In genomic region chr5:149564542-149565140, GRCh38 we compare ENCODE assay signal across 8 cellular contexts. TPM values are rescaled to one million over a fixed set of nuclear protein-coding genes. Genes with fewer than 3 reads are reported as not detected.
DNase-seq lines count a peak whose midpoint lies in the region; ATAC-seq and TF ChIP-seq lines count a peak whose summit lies in the region.
"Not testable (repeated sequence)": the region's sequence is repeated elsewhere in the genome, so short reads cannot be mapped to it uniquely, and the experiment has no call there.

No MANE protein-coding gene starts in this region.

- H3K27ac ChIP-seq in HL-60 (replicated peaks); tibial artery: not testable (repeated sequence)
- H3K27ac ChIP-seq in mesodermal cell (ENCODE audit: low read depth, low read length, severe bottlenecking): peak overlapping the region; percentile 96

- H3K9me3 ChIP-seq in mesodermal cell (ENCODE audit: control insufficient read depth, low read length); tibial artery: not testable (repeated sequence)

- intact Hi-C loops in activated CD4-positive, alpha-beta T cell treated with anti-CD3 and anti-CD28 coated beads for 36 hours (cut with DNase I, micrococcal nuclease): loop anchor here (1.0 to 10.0 kb wide), 7 partner anchors 115 to 420 kb away; partner anchors contain the start of gene ABLIM3 (in 1 of the 2)
- intact Hi-C loops in tibial artery (cut with DNase I; ENCODE audit: low total_unique reads): loop anchor here (5.0 kb wide), 3 partner anchors 122 to 247 kb away; no protein-coding TSS in a partner anchor

- POLR2A ChIA-PET in activated CD4-positive, alpha-beta T cell treated with anti-CD3 and anti-CD28 coated beads for 36 hours (lab: Charles Lee): interaction anchor here (0.6 kb wide), 2 partner anchors 15 to 121 kb away, joined by 3 to 5 read pairs; no protein-coding TSS in a partner anchor

- peak; percentile 92 for ATAC-seq in GM21723 (IDR thresholded peaks at IDR 0.05; ENCODE audit: unreplicated experiment)
- peak; percentile 85 for ATAC-seq in activated CD4-positive, alpha-beta T cell treated with anti-CD3 and anti-CD28 coated beads for 36 hours

- WGBS in mesodermal cell (ENCODE audit: insufficient coverage in 2 of 2), 2 experiments: 54 to 60% methylated on average over 13 to 15 of the region's 15 CpGs

- peaks cover 30% of the 10 kb centered on the region for H3K4me1 Mint-ChIP-seq in activated CD4-positive, alpha-beta T cell treated with anti-CD3 and anti-CD28 coated beads for 36 hours

- not testable (repeated sequence) for H3K27me3 Mint-ChIP-seq in activated CD4-positive, alpha-beta T cell treated with anti-CD3 and anti-CD28 coated beads for 36 hours

- CTCF ChIA-PET in activated CD4-positive, alpha-beta T cell treated with anti-CD3 and anti-CD28 coated beads for 36 hours (lab: Charles Lee): interaction anchor here (0.6 to 2.3 kb wide), 29 partner anchors 11 to 423 kb away, joined by 3 to 16 read pairs (median 4); partner anchors contain the start of genes ABLIM3 and CSNK1A1

- TF ChIP-seq POLR2A in erythroblast (IDR thresholded peaks at IDR 0.05; ENCODE audit: low read length): not testable (repeated sequence)

- H3K36me3 ChIP-seq in mesodermal cell (ENCODE audit: control insufficient read depth, insufficient read depth, low read length); tibial artery: not testable (repeated sequence)

- not testable (repeated sequence) for H3K36me3 Mint-ChIP-seq in activated CD4-positive, alpha-beta T cell treated with anti-CD3 and anti-CD28 coated beads for 36 hours (ENCODE audit: low read depth)

- not testable (repeated sequence) for H3K9me3 Mint-ChIP-seq in activated CD4-positive, alpha-beta T cell treated with anti-CD3 and anti-CD28 coated beads for 36 hours (ENCODE audit: low read depth)

- H3K27me3 ChIP-seq in HL-60 (ENCODE audit: insufficient read depth, poor library complexity, severe bottlenecking); tibial artery: not testable (repeated sequence)

- TF ChIP-seq CTCF in HL-60 (IDR thresholded peaks at IDR 0.05; ENCODE audit: insufficient read depth, low read length): peak; percentile 32
- peak; percentile 57 to 85 for TF ChIP-seq CTCF in tibial artery (IDR thresholded peaks at IDR 0.05)

- not testable (repeated sequence) for H3K27ac Mint-ChIP-seq in activated CD4-positive, alpha-beta T cell treated with anti-CD3 and anti-CD28 coated beads for 36 hours

- not testable (repeated sequence) for H3K4me3 ChIP-seq in HL-60 (replicated peaks; ENCODE audit: insufficient read depth, low read length); mesodermal cell (ENCODE audit: extremely low read depth, insufficient read depth, low read length, poor library complexity, severe bottlenecking); tibial artery

- peak; percentile 52 for DNase-seq in GDM1 (lab: John Stamatoyannopoulos, UW)
- peak in 1 of 2 experiments; percentile 43 for DNase-seq in HL-60 (ENCODE audit: low read depth in 1 of 2, low spot score in 1 of 2)
- DNase-seq in NCI-H510A treated with DMSO at 0.1 percent for 48 hours (lab: John Stamatoyannopoulos, UW): peak; percentile 88
- peak; percentile 25 for DNase-seq in activated CD4-positive, alpha-beta T cell treated with anti-CD3 and anti-CD28 coated beads for 36 hours
- DNase-seq in erythroblast (lab: John Stamatoyannopoulos, UW): peak; percentile 75 to 84
- DNase-seq in tibial artery: not testable (repeated sequence)

- not testable (repeated sequence) for H3K4me3 Mint-ChIP-seq in activated CD4-positive, alpha-beta T cell treated with anti-CD3 and anti-CD28 coated beads for 36 hours

- H3K4me1 ChIP-seq in mesodermal cell (ENCODE audit: control insufficient read depth, insufficient read depth, low read length, poor library complexity, severe bottlenecking) (peaks cover 43% of the 10 kb centered on the region), tibial artery (peaks cover 0 to 36% (median 28%) of the 10 kb centered on the region in 4 donors)

RNA-seq across cellular contexts. Expression of gene CSNK1A1, which starts 13.4 kb away (rescaled TPM):
- total RNA-seq in activated CD4-positive, alpha-beta T cell treated with anti-CD3 and anti-CD28 coated beads for 36 hours: 100 to 1,000 TPM; 169 to 203 TPM
- 269 TPM for polyA plus RNA-seq in mesodermal cell (2013, experiment 1 of 2)
- 300 TPM for polyA plus RNA-seq in mesodermal cell (2013, experiment 2 of 2)

RNA-seq across cellular contexts. Expression of gene ARHGEF37, which starts 16.7 kb away (rescaled TPM):
- total RNA-seq in activated CD4-positive, alpha-beta T cell treated with anti-CD3 and anti-CD28 coated beads for 36 hours: 1 to 10 TPM; 1.7 to 2.1 TPM
- 0.37 TPM for polyA plus RNA-seq in mesodermal cell (2013, experiment 1 of 2)
- polyA plus RNA-seq in mesodermal cell (2013, experiment 2 of 2): 0.20 TPM
